Comparison of ENCODE assay signal across 9 cellular contexts in genomic region chr7:101077303-101078086, GRCh38. TPM values are rescaled to one million over a fixed set of nuclear protein-coding genes. Genes with fewer than 3 reads are reported as not detected.
DNase-seq lines count a peak whose midpoint lies in the region; ATAC-seq and TF ChIP-seq lines count a peak whose summit lies in the region.
"Had no signal": no experiment of that assay in that cellular context is flagged by ENCODE, and none has a peak within 500 bp of the region (broad histone marks: within the 10 kb centered on the region; RNA-seq: fewer than 3 reads in every experiment).

No MANE protein-coding gene starts in this region.

- no peak overlapping the region for H3K27ac ChIP-seq in MM.1S (ENCODE audit: low read length)
- no peak overlapping the region for H3K27ac ChIP-seq in tibial nerve

- H3K36me3 Mint-ChIP-seq in Calu3 (ENCODE audit: insufficient read depth, unreplicated experiment) = no peaks in the 10 kb centered on the region
- H3K36me3 Mint-ChIP-seq: activated naive CD8-positive, alpha-beta T cell had no signal

- no peak overlapping the region for H3K9ac ChIP-seq in MM.1S (ENCODE audit: low read length)

- H3K4me1 ChIP-seq in MM.1S (ENCODE audit: low read length) = no peaks in the 10 kb centered on the region
- peaks cover 0 to 4% (median 0%) of the 10 kb centered on the region in 4 donors for H3K4me1 ChIP-seq in tibial nerve

- no peaks in the 10 kb centered on the region for H4K20me1 ChIP-seq in MM.1S (ENCODE audit: insufficient read depth, low read length)

- peaks cover 16% of the 10 kb centered on the region for H3K4me1 Mint-ChIP-seq in Calu3 (ENCODE audit: low read depth, unreplicated experiment)

- H3K27me3 ChIP-seq in MM.1S (replicated peaks; ENCODE audit: insufficient read depth, low read length) (peaks cover 81% of the 10 kb centered on the region), tibial nerve (no peaks in the 10 kb centered on the region)

- H3K79me2 ChIP-seq in MM.1S (ENCODE audit: low read length) = no peaks in the 10 kb centered on the region

- peaks cover 24% of the 10 kb centered on the region for H3K27me3 Mint-ChIP-seq in Calu3 (ENCODE audit: unreplicated experiment)

- H3K9me2 ChIP-seq in MM.1S (replicated peaks; ENCODE audit: insufficient read depth, low read length) = no peaks in the 10 kb centered on the region

- H3K4me2 ChIP-seq in MM.1S (ENCODE audit: low read depth, low read length) = no peak overlapping the region

- intact Hi-C loops in Calu3 (cut with micrococcal nuclease; ENCODE audit: unreplicated experiment) = no loop called here

- TF ChIP-seq EP300 in tibial nerve (IDR thresholded peaks at IDR 0.05) = no peak

- BruUV-seq in Calu3 (replicated peaks; lab: Mats Ljungman, UMichigan) = no TSS peak

- no peak for TF ChIP-seq POLR2A in tibial nerve (IDR thresholded peaks at IDR 0.05)

- no peak overlapping the region for H3K27ac Mint-ChIP-seq in Calu3 (ENCODE audit: unreplicated experiment)
- H3K27ac Mint-ChIP-seq: activated naive CD8-positive, alpha-beta T cell had no signal

- peak; percentile 90 for ATAC-seq in GM21619 (IDR thresholded peaks at IDR 0.05; ENCODE audit: unreplicated experiment)
- ATAC-seq in omental fat pad (ENCODE audit: low FRiP score) = peak; percentile 84

- H3K9me3 Mint-ChIP-seq in Calu3 (ENCODE audit: low read depth, unreplicated experiment) = no peaks in the 10 kb centered on the region

- no peak overlapping the region for H3K4me3 ChIP-seq in MM.1S (ENCODE audit: low read length)
- H3K4me3 ChIP-seq in tibial nerve = no peak overlapping the region

- 20 to 21% methylated on average over 13 of the region's 13 CpGs for WGBS in tibial nerve, 2 donors

- CTCF ChIA-PET in Calu3 (lab: Charles Lee) = interaction anchor here (0.5 to 1.2 kb wide), 4 partner anchors 112 to 205 kb away, joined by 3 to 14 read pairs (median 5); partner anchors contain the start of gene UFSP1

- TF ChIP-seq CTCF in Calu3 (IDR thresholded peaks at IDR 0.05; ENCODE audit: unreplicated experiment) = peak; percentile 72
- peak; percentile 96 for TF ChIP-seq CTCF in MM.1S (IDR thresholded peaks at IDR 0.05; ENCODE audit: low read length)
- peak in 1 of 3 donors; percentile 26 for TF ChIP-seq CTCF in omental fat pad (IDR thresholded peaks at IDR 0.05)
- peak; percentile 64 to 86 (median 78) for TF ChIP-seq CTCF in tibial nerve (IDR thresholded peaks at IDR 0.05)

- DNase-seq in Calu3 = peak; percentile 89
- peak; percentile 72 for DNase-seq in MM.1S
- DNase-seq in RPMI7951 (ENCODE audit: low read depth) = peak; percentile 89
- DNase-seq in activated T-cell treated with anti-CD3 and anti-CD28 coated beads, Interleukin-2, amount 50 U/mL, for 48 hours = peak; percentile 90 to 91
- DNase-seq in fibroblast of the conjunctiva (ENCODE audit: low read depth) = peak; percentile 47
- peak; percentile 88 for DNase-seq in omental fat pad (ENCODE audit: low spot score)
- DNase-seq in tibial nerve (ENCODE audit: low spot score in 2 of 2) = peak; percentile 61 to 85

- H2AFZ ChIP-seq in MM.1S (ENCODE audit: low read length) = no peak overlapping the region

- H3K4me3 Mint-ChIP-seq in Calu3 (ENCODE audit: low read depth, unreplicated experiment) = no peak overlapping the region
- H3K4me3 Mint-ChIP-seq: activated naive CD8-positive, alpha-beta T cell had no signal

- H3K9me3 ChIP-seq in MM.1S (replicated peaks; ENCODE audit: insufficient read depth, low read length) (no peaks in the 10 kb centered on the region), tibial nerve (no peaks in the 10 kb centered on the region)

- no peaks in the 10 kb centered on the region for H3F3A ChIP-seq in MM.1S (ENCODE audit: insufficient read depth, low read length)

- H3K36me3 ChIP-seq in MM.1S (replicated peaks; ENCODE audit: insufficient read depth, low read length) (no peaks in the 10 kb centered on the region), tibial nerve (no peaks in the 10 kb centered on the region)

RNA-seq across cellular contexts. Expression of gene TRIM56, which starts 7.8 kb away (rescaled TPM):
- total RNA-seq in Calu3 (2022) = 44.5 and 62.6 TPM in 2 replicates
- 4.7 and 5.0 TPM in 2 replicates for total RNA-seq in RPMI7951 (2014; rRNA removed; shearing (Covaris generic))
- total RNA-seq in omental fat pad = 10 to 100 TPM; 14.1 to 41.1 (median 20.9) TPM
- total RNA-seq in tibial nerve = 10 to 100 TPM; 18.6 to 32.4 (median 29.5) TPM

RNA-seq across cellular contexts. Expression of gene SERPINE1, which starts 49.4 kb away (rescaled TPM):
- total RNA-seq in Calu3 (2022) = 1.1 and 1.8 TPM in 2 replicates
- total RNA-seq in RPMI7951 (2014; rRNA removed; shearing (Covaris generic)) = 221 and 238 TPM in 2 replicates
- 100 to 1,000 TPM in 2 of 4 donors, 10 to 100 TPM in 2; 36.4 to 861 (median 118) TPM for total RNA-seq in omental fat pad
- 10 to 100 TPM in 2 of 4 donors, 1 to 10 TPM in 2; 3.3 to 13.9 (median 8.1) TPM for total RNA-seq in tibial nerve

RNA-seq across cellular contexts. Expression of gene MUC17, which starts 57.6 kb away (rescaled TPM):
- total RNA-seq in Calu3 (2022) = not detected in 2 replicates
- total RNA-seq in RPMI7951 (2014; rRNA removed; shearing (Covaris generic)) = not detected in 2 replicates
- total RNA-seq in omental fat pad = not detected
- total RNA-seq in tibial nerve = not detected
